Comparison of ENCODE assay signal across 27 cellular contexts in the genomic region with DNA sequence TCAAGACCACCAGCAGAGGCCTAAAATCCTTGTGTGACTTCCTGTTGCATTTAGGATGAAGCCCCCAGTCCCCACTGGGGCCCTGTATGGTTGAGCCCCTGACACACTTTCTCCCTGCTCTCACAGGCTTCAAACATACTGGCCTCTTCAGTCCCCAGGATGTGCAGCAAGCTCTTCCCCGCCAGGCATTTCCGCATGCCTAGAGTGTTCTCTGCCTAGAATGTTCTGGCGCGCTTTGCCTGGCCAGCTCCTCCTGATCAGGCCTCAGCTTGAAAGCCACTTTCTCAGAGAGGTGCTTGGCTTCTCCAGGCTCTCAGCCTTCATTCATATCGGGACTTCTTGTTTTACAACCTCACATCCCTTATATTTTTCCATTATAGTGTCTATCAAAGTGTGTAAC.
"Had no signal": no experiment of that assay in that cellular context is flagged by ENCODE, and none has a peak within 500 bp of the region (broad histone marks: within the 10 kb centered on the region; RNA-seq: fewer than 3 reads in every experiment).

No MANE protein-coding gene starts in this region.

- H3K4me1 Mint-ChIP-seq: activated CD4-positive, alpha-beta T cell treated with anti-CD3 and anti-CD28 coated beads, Interleukin-2, amount 10 ng/mL, durations not matched to agents 7 days and 5 days; activated naive CD4-positive, alpha-beta T cell treated with anti-CD3 and anti-CD28 coated beads, Interleukin-2, amount 10 ng/mL, durations not matched to agents 7 days and 5 days; activated naive CD8-positive, alpha-beta T cell treated with anti-CD3 and anti-CD28 coated beads, Interleukin-2, amount 50 U/mL, for 24 hours had no signal

- H3K9me3 ChIP-seq: MG63 had no signal

- H3K27ac Mint-ChIP-seq: activated CD4-positive, alpha-beta T cell treated with anti-CD3 and anti-CD28 coated beads, Interleukin-2, amount 10 ng/mL, durations not matched to agents 7 days and 5 days; activated CD8-positive, alpha-beta T cell treated with anti-CD3 and anti-CD28 coated beads, Interleukin-2, amount 10 ng/mL, durations not matched to agents 7 days and 5 days; activated naive CD4-positive, alpha-beta T cell treated with anti-CD3 and anti-CD28 coated beads, Interleukin-2, amount 10 ng/mL, durations not matched to agents 7 days and 5 days; activated naive CD8-positive, alpha-beta T cell; activated naive CD8-positive, alpha-beta T cell treated with anti-CD3 and anti-CD28 coated beads, Interleukin-2, amount 50 U/mL, for 24 hours had no signal

- H3K4me3 ChIP-seq: K562, MG63, PC-9, SK-N-MC had no signal

- H3K27ac ChIP-seq: brain microvascular endothelial cell, PC-9, SK-N-MC had no signal

- DNase-seq: activated CD4-positive, alpha-beta T cell treated with anti-CD3 and anti-CD28 coated beads, Interleukin-2, amount 10 ng/mL, durations not matched to agents 7 days and 5 days; activated CD4-positive, alpha-beta T cell treated with anti-CD3 and anti-CD28 coated beads, Interleukin-2, amount 50 U/mL, for 48 hours; activated CD8-positive, alpha-beta T cell treated with anti-CD3 and anti-CD28 coated beads, Interleukin-2, amount 10 ng/mL, durations not matched to agents 7 days and 5 days; activated effector memory CD4-positive, alpha-beta T cell treated with Interleukin-2 at 50 U/mL for 16 hours; activated naive CD4-positive, alpha-beta T cell treated with anti-CD3 and anti-CD28 coated beads, Interleukin-2, amount 10 ng/mL, durations not matched to agents 7 days and 5 days; activated naive CD8-positive, alpha-beta T cell treated with anti-CD3 and anti-CD28 coated beads, Interleukin-2, amount 50 U/mL, for 24 hours; activated T-cell treated with anti-CD3 and anti-CD28 coated beads, Interleukin-2, amount 50 U/mL, for 48 hours; amniotic stem cell; aorta; brain microvascular endothelial cell; central memory CD4-positive, alpha-beta T cell; MG63; NCI-H1048; NCI-H1105 treated with DMSO at 0.1 percent for 48 hours; NCI-H1436 treated with DMSO at 0.1 percent for 48 hours; NCI-H1694 treated with DMSO at 0.1 percent for 48 hours; NCI-H2029; NCI-H345; NCI-H524 treated with DMSO at 0.1 percent for 48 hours; PC-9; Right ventricle myocardium superior; T1000 had no signal

- H3K9me3 Mint-ChIP-seq: activated CD4-positive, alpha-beta T cell treated with anti-CD3 and anti-CD28 coated beads, Interleukin-2, amount 10 ng/mL, durations not matched to agents 7 days and 5 days; activated naive CD4-positive, alpha-beta T cell treated with anti-CD3 and anti-CD28 coated beads, Interleukin-2, amount 10 ng/mL, durations not matched to agents 7 days and 5 days; activated naive CD8-positive, alpha-beta T cell treated with anti-CD3 and anti-CD28 coated beads, Interleukin-2, amount 50 U/mL, for 24 hours had no signal

- FAIRE-seq: K562, RCC 7860, TTC549 had no signal

- H3K4me3 Mint-ChIP-seq: activated CD4-positive, alpha-beta T cell treated with anti-CD3 and anti-CD28 coated beads, Interleukin-2, amount 10 ng/mL, durations not matched to agents 7 days and 5 days; activated CD8-positive, alpha-beta T cell treated with anti-CD3 and anti-CD28 coated beads, Interleukin-2, amount 10 ng/mL, durations not matched to agents 7 days and 5 days; activated naive CD4-positive, alpha-beta T cell treated with anti-CD3 and anti-CD28 coated beads, Interleukin-2, amount 10 ng/mL, durations not matched to agents 7 days and 5 days; activated naive CD8-positive, alpha-beta T cell; activated naive CD8-positive, alpha-beta T cell treated with anti-CD3 and anti-CD28 coated beads, Interleukin-2, amount 50 U/mL, for 24 hours had no signal

- ATAC-seq: activated CD8-positive, alpha-beta T cell treated with anti-CD3 and anti-CD28 coated beads, Interleukin-2, amount 10 ng/mL, durations not matched to agents 7 days and 5 days; activated naive CD8-positive, alpha-beta T cell treated with anti-CD3 and anti-CD28 coated beads, Interleukin-2, amount 50 U/mL, for 24 hours; K562 had no signal

- H3K36me3 Mint-ChIP-seq: activated naive CD4-positive, alpha-beta T cell treated with anti-CD3 and anti-CD28 coated beads, Interleukin-2, amount 10 ng/mL, durations not matched to agents 7 days and 5 days; activated naive CD8-positive, alpha-beta T cell had no signal

- H3K27me3 ChIP-seq: brain microvascular endothelial cell, MG63 had no signal

- H3K36me3 ChIP-seq: brain microvascular endothelial cell, MG63 had no signal

- H2AFZ ChIP-seq: PC-9 had no signal

- H3K4me2 ChIP-seq: PC-9 had no signal
